Comparison of ENCODE assay signal across 13 cellular contexts in genomic region chr20:56875052-56875663, GRCh38.
DNase-seq lines count a peak whose midpoint lies in the region; ATAC-seq, FAIRE-seq and TF ChIP-seq lines count a peak whose summit lies in the region.
"Had no signal": no experiment of that assay in that cellular context is flagged by ENCODE, and none has a peak within 500 bp of the region (broad histone marks: within the 10 kb centered on the region; RNA-seq: fewer than 3 reads in every experiment).

No MANE protein-coding gene starts in this region.

- peaks cover 8% of the 10 kb centered on the region for H3K4me1 ChIP-seq in keratinocyte (ENCODE audit: control insufficient read depth, extremely low read depth, insufficient read depth, low read length)

- ATAC-seq in HG02798 (IDR thresholded peaks at IDR 0.05; ENCODE audit: poor library complexity, unreplicated experiment) = no peak
- ATAC-seq: CD8-positive, alpha-beta T cell had no signal

- H3K27ac ChIP-seq in keratinocyte (ENCODE audit: control insufficient read depth, insufficient read depth, low read length) = no peak overlapping the region

- H4K20me1 ChIP-seq in keratinocyte (ENCODE audit: control insufficient read depth, extremely low read depth, insufficient read depth, low read length) = no peaks in the 10 kb centered on the region

- intact Hi-C loops in head of caudate nucleus (cut with DNase I) = no loop called here

- FAIRE-seq in keratinocyte (lab: Jason Lieb, UNC) = peak; percentile 87
- FAIRE-seq in frontal cortex (lab: Jason Lieb, UNC) = no peak
- FAIRE-seq: GM18507 had no signal

- in situ Hi-C loops in astrocyte of the cerebellum (cut with HindIII; ENCODE audit: low sequenced_read_pairs) = no loop called here

- H3K4me2 ChIP-seq in keratinocyte (ENCODE audit: control insufficient read depth, extremely low read depth, insufficient read depth, low read depth, low read length) = peak overlapping the region; percentile 31

- peak; percentile 92 for DNase-seq in AG20443 (ENCODE audit: low spot score)
- DNase-seq in LHCN-M2 (ENCODE audit: low read depth) = peak; percentile 0
- DNase-seq in astrocyte of the cerebellum (ENCODE audit: low read depth) = peak; percentile 59
- peak; percentile 45 for DNase-seq in keratinocyte (ENCODE audit: low read depth, low spot score)
- DNase-seq in ecto neural progenitor cell (ENCODE audit: low spot score) = no peak
- no peak for DNase-seq in head of caudate nucleus
- DNase-seq in frontal cortex (ENCODE audit: low spot score in 2 of 2) = no peak
- DNase-seq: activated CD4-positive, alpha-beta memory T cell treated with anti-CD3 and anti-CD28 coated beads, Interleukin-2, amount 10 ng/mL, durations not matched to agents 7 days and 5 days; CD8-positive, alpha-beta T cell; NCI-H1048; OCI-M1 had no signal

- H3K9me3 ChIP-seq in keratinocyte (ENCODE audit: control insufficient read depth, low read depth, low read length) = no peaks in the 10 kb centered on the region

- TF ChIP-seq CTCF in astrocyte of the cerebellum (IDR thresholded peaks at IDR 0.05; ENCODE audit: low read depth, low read length, missing control alignments) = no peak
- no peak for TF ChIP-seq CTCF in keratinocyte (optimal IDR thresholded peaks at IDR 0.05 in 1 of 3, IDR thresholded peaks at IDR 0.05 in 1 of 3, conservative IDR thresholded peaks at IDR 0.05 in 1 of 3; ENCODE audit: extremely low read depth in 1 of 3, insufficient read depth in 2 of 3, low read length in 3 of 3)

- H3K4me3 ChIP-seq in astrocyte of the cerebellum (ENCODE audit: low read depth, low read length) = no peak overlapping the region
- no peak overlapping the region for H3K4me3 ChIP-seq in keratinocyte (ENCODE audit: control insufficient read depth in 2 of 3, extremely low read depth in 1 of 3, insufficient read depth in 2 of 3, low read depth in 1 of 3, low read length in 3 of 3)

- peak overlapping the region; percentile 38 for H2AFZ ChIP-seq in keratinocyte (ENCODE audit: control insufficient read depth, low read length)

- dilution Hi-C loops in keratinocyte (cut with MboI; ENCODE audit: extremely low pct_ligation_motif_present, low sequenced_read_pairs) = no loop called here

- peaks cover 5% of the 10 kb centered on the region for H3K27me3 ChIP-seq in keratinocyte (ENCODE audit: control insufficient read depth, extremely low read depth, insufficient read depth, low read length)

- H3K9ac ChIP-seq in keratinocyte (ENCODE audit: control insufficient read depth, extremely low read depth, insufficient read depth, low read length) = no peak overlapping the region

- no peaks in the 10 kb centered on the region for H3K9me1 ChIP-seq in keratinocyte (ENCODE audit: control insufficient read depth, extremely low read depth, insufficient read depth, low read length)

- H3K79me2 ChIP-seq in keratinocyte (ENCODE audit: control insufficient read depth, insufficient read depth, low read length) = no peaks in the 10 kb centered on the region

- no peaks in the 10 kb centered on the region for H3K36me3 ChIP-seq in keratinocyte (ENCODE audit: control insufficient read depth in 2 of 2, extremely low read depth in 1 of 2, insufficient read depth in 2 of 2, low read length in 2 of 2)

Comparison
In these comparisons a context has a peak if more than half of its experiments do, and no peak if none do; other contexts are left out.
1. DNase-seq: peak in AG20443 (single experiment), LHCN-M2 (single experiment), astrocyte of the cerebellum (single experiment) and keratinocyte (single experiment); none in ecto neural progenitor cell (single experiment), head of caudate nucleus (0 of 42) and frontal cortex (0 of 2).